ENCODE assay signal across 8 cellular contexts in the genomic region with DNA sequence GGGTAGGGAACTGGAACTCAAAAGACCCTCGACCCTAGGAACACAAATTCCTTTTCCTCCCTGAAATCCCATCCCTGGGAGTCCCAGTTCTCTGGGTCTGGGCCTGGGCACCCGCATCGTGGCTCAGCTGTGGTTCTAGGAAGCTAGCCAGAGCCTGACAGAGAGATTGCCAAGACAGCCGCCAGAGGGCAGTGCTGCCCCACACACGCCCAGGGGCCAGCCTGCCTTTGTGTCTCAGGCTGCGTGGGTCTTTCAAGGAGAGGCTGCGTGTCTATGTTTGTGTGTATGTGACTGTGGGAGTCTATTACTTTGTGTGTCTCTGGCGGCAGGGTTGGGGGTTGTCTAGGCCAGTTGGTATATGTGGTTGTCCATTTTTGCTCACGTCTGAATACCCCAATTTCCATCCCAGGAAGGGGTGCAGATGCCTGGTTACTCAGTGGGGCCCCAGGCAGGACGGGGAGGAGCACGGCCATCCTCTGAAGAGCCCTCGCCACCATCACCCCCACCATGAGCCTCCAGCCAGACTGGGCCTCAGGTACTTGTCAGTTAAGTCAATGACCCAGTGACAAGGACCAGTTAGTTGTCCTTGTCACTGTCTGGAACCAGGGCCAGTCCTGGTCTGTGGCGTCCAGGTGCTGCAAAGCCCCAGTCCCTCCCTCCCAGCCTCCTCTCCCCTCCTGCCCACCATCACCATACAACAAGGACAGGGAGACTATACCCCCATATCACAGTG. TPM values are rescaled to one million over a fixed set of nuclear protein-coding genes. Genes with fewer than 3 reads are reported as not detected.
DNase-seq lines count a peak whose midpoint lies in the region; TF ChIP-seq lines count a peak whose summit lies in the region.

No MANE protein-coding gene starts in this region.

- DNase-seq in NCI-H1417 (lab: John Stamatoyannopoulos, UW): peak; percentile 56 to 87 (median 69)
- no peak for DNase-seq in NCI-H1417 treated with DMSO at 0.1 percent for 48 hours (lab: John Stamatoyannopoulos, UW)
- DNase-seq in HL-60 (ENCODE audit: low read depth in 1 of 2, low spot score in 1 of 2): peak; percentile 29 to 70
- DNase-seq in NT2/D1 (ENCODE audit: low read depth, low spot score): no peak
- DNase-seq in activated CD8-positive, alpha-beta memory T cell treated with anti-CD3 and anti-CD28 coated beads, Interleukin-2, amount 50 U/mL, for 1 hour (ENCODE audit: extremely low read depth): peak; percentile 29
- DNase-seq in endodermal cell: peak; percentile 94
- peak; percentile 62 to 69 for DNase-seq in stimulated activated CD8-positive, alpha-beta memory T cell treated with anti-CD3 and anti-CD28 coated beads, Interleukin-2, amount 100 ng/mL, for 48 hours (ENCODE audit: low read depth in 2 of 2)

- H3K36me3 ChIP-seq in NT2/D1 (ENCODE audit: insufficient read depth, insufficient read length, low read length): no peaks in the 10 kb centered on the region
- no peaks in the 10 kb centered on the region for H3K36me3 ChIP-seq in endodermal cell (ENCODE audit: control insufficient read depth, insufficient read depth, low read length)
- no peaks in the 10 kb centered on the region for H3K36me3 ChIP-seq in mesodermal cell (ENCODE audit: control insufficient read depth, insufficient read depth, low read length)

- H3K9ac ChIP-seq in NT2/D1 (ENCODE audit: insufficient read length, low read depth) (peak overlapping the region; percentile 78), endodermal cell (ENCODE audit: extremely low read depth, low read length, poor library complexity, severe bottlenecking) (no peak overlapping the region)

- no peak overlapping the region for H3K27ac Mint-ChIP-seq in endodermal cell

- H3K4me3 ChIP-seq in HL-60 (replicated peaks; ENCODE audit: insufficient read depth, low read length) (no peak overlapping the region), NT2/D1 (ENCODE audit: insufficient read length, low read depth) (no peak overlapping the region), endodermal cell (ENCODE audit: low read length) (no peak overlapping the region), mesodermal cell (ENCODE audit: extremely low read depth, insufficient read depth, low read length, poor library complexity, severe bottlenecking) (no peak overlapping the region)

- H3K36me3 Mint-ChIP-seq in endodermal cell (ENCODE audit: low read depth): no peaks in the 10 kb centered on the region

- H3K9me3 ChIP-seq in NT2/D1 (ENCODE audit: insufficient read depth, low read length) (no peaks in the 10 kb centered on the region), endodermal cell (ENCODE audit: control insufficient read depth, low read length) (no peaks in the 10 kb centered on the region), mesodermal cell (ENCODE audit: control insufficient read depth, low read length) (no peaks in the 10 kb centered on the region)

- no peaks in the 10 kb centered on the region for H3K9me3 Mint-ChIP-seq in endodermal cell

- H3K4me3 Mint-ChIP-seq in endodermal cell: peak overlapping the region; percentile 65

- H3K27me3 ChIP-seq in HL-60 (ENCODE audit: insufficient read depth, poor library complexity, severe bottlenecking) (peaks cover 17% of the 10 kb centered on the region), NT2/D1 (ENCODE audit: insufficient read depth, insufficient read length) (peaks cover 37% of the 10 kb centered on the region), endodermal cell (ENCODE audit: control insufficient read depth, insufficient read depth, low read length, poor library complexity, severe bottlenecking) (peaks cover 43% of the 10 kb centered on the region)

- WGBS in endodermal cell (ENCODE audit: insufficient coverage in 1 of 2, insufficient read length in 1 of 2), 2 experiments: 25 to 78% methylated on average over 1 to 13 of the region's 13 CpGs
- WGBS in mesodermal cell (ENCODE audit: insufficient coverage in 2 of 2), 2 experiments: 15 to 23% methylated on average over 4 to 10 of the region's 13 CpGs

- TF ChIP-seq CTCF in HL-60 (IDR thresholded peaks at IDR 0.05; ENCODE audit: insufficient read depth, low read length) (peak; percentile 81), endodermal cell (conservative IDR thresholded peaks at IDR 0.05) (peak; percentile 97)

- H3K27me3 Mint-ChIP-seq in endodermal cell (ENCODE audit: insufficient read depth): peaks cover 49% of the 10 kb centered on the region

- no peak overlapping the region for H3K27ac ChIP-seq in HL-60 (replicated peaks)
- H3K27ac ChIP-seq in endodermal cell (ENCODE audit: low read depth, low read length): no peak overlapping the region
- H3K27ac ChIP-seq in mesodermal cell (ENCODE audit: low read depth, low read length, severe bottlenecking): peak overlapping the region; percentile 77

- H3K4me1 ChIP-seq in NT2/D1 (ENCODE audit: insufficient read depth, insufficient read length) (peaks cover 25% of the 10 kb centered on the region), endodermal cell (ENCODE audit: control insufficient read depth, insufficient read depth, low read length) (peaks cover 2% of the 10 kb centered on the region), mesodermal cell (ENCODE audit: control insufficient read depth, insufficient read depth, low read length, poor library complexity, severe bottlenecking) (peaks cover 14% of the 10 kb centered on the region)

- peaks cover 9% of the 10 kb centered on the region for H3K4me1 Mint-ChIP-seq in endodermal cell

RNA-seq across cellular contexts. Expression of a gene that starts 32.2 kb away (rescaled TPM):
- total RNA-seq in endodermal cell: under 1 TPM in 1 of 2 donors, not detected in 1; 0.68 TPM
- polyA plus RNA-seq in endodermal cell (2013, experiment 1 of 2): 2.4 TPM
- 3.3 TPM for polyA plus RNA-seq in endodermal cell (2013, experiment 2 of 2)
- 3.0 TPM for polyA plus RNA-seq in mesodermal cell (2013, experiment 1 of 2)
- polyA plus RNA-seq in mesodermal cell (2013, experiment 2 of 2): 2.1 TPM

RNA-seq across cellular contexts. Expression of a gene that starts 34.3 kb away (rescaled TPM):
- total RNA-seq in endodermal cell: 10 to 100 TPM; 65.8 to 67.8 TPM
- polyA plus RNA-seq in endodermal cell (2013, experiment 1 of 2): 83.6 TPM
- 79.7 TPM for polyA plus RNA-seq in endodermal cell (2013, experiment 2 of 2)
- polyA plus RNA-seq in mesodermal cell (2013, experiment 1 of 2): 96.5 TPM
- polyA plus RNA-seq in mesodermal cell (2013, experiment 2 of 2): 80.9 TPM

RNA-seq across cellular contexts. Expression of a gene that starts 34.4 kb away (rescaled TPM):
- total RNA-seq in endodermal cell: under 1 TPM in 1 of 2 donors, not detected in 1; 0.81 TPM
- 0.71 TPM for polyA plus RNA-seq in endodermal cell (2013, experiment 1 of 2)
- polyA plus RNA-seq in endodermal cell (2013, experiment 2 of 2): 0.58 TPM
- polyA plus RNA-seq in mesodermal cell (2013, experiment 1 of 2): not detected
- not detected for polyA plus RNA-seq in mesodermal cell (2013, experiment 2 of 2)

Comparison
In these comparisons a context has a peak if more than half of its experiments do, and no peak if none do; other contexts are left out.
1. DNase-seq: peak in NCI-H1417 (3 of 3), HL-60 (2 of 2), activated CD8-positive, alpha-beta memory T cell treated with anti-CD3 and anti-CD28 coated beads, Interleukin-2, amount 50 U/mL, for 1 hour (single experiment), endodermal cell (single experiment) and stimulated activated CD8-positive, alpha-beta memory T cell treated with anti-CD3 and anti-CD28 coated beads, Interleukin-2, amount 100 ng/mL, for 48 hours (2 of 2); none in NCI-H1417 treated with DMSO at 0.1 percent for 48 hours (single experiment) and NT2/D1 (single experiment).